ENCODE assay signal across 29 cellular contexts in the genomic region with DNA sequence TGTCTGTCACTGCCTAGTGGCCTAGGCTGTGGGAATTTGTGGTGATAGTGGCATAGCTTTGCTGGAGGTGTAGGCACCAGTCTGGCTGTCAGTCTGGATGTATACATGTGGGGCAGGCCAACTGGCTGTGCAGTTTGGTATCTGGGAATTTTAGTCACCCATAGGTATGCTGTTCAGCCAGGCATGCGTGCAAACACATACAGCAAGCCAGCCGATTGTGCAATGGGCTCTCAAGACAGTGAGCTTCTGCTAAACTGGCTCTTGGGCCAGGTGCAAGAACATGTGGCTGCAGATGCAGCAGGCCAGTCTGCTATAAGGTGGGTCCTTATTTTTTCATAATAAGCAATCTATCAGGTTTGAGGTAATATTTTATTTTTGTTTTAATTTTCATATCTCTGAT.
"Had no signal": no experiment of that assay in that cellular context is flagged by ENCODE, and none has a peak within 500 bp of the region (broad histone marks: within the 10 kb centered on the region; RNA-seq: fewer than 3 reads in every experiment).

No MANE protein-coding gene starts in this region.

- H3K4me3 ChIP-seq: dorsolateral prefrontal cortex, gastrocnemius medialis, heart left ventricle, left ventricle myocardium inferior, lower lobe of right lung, ovary, psoas muscle, skin epidermis, spleen, thoracic aorta, tibial nerve, upper lobe of right lung, uterus had no signal

- H3K4me3 Mint-ChIP-seq: natural killer cell; stimulated activated naive B cell treated with anti-CD40 and anti-IgM and Interleukin-4, amounts not matched to agents 10 μg/mL and 1 μg/mL and 100 μg/mL, for 72 hours; stimulated activated naive CD8-positive, alpha-beta T cell treated with anti-CD3 and anti-CD28 coated beads, Interleukin-15, Interleukin-2, amounts not matched to agents 100 ng/mL and 50 ng/mL, for 24 hours had no signal

- H3K4me1 ChIP-seq: gastrocnemius medialis, heart left ventricle, left ventricle myocardium inferior, lower lobe of right lung, psoas muscle, spleen, tibial nerve, upper lobe of right lung, uterus had no signal

- H3K27ac ChIP-seq: dorsolateral prefrontal cortex, epithelial cell of prostate, gastrocnemius medialis, heart left ventricle, left ventricle myocardium inferior, lower lobe of right lung, ovary, psoas muscle, skin epidermis, spleen, thoracic aorta, tibial nerve, upper lobe of right lung, uterus had no signal

- ATAC-seq: esophagus mucosa; gastrocnemius medialis; heart left ventricle; left colon; lower lobe of right lung; natural killer cell; psoas muscle; right cardiac atrium; stimulated activated naive B cell treated with anti-CD40 and anti-IgM and Interleukin-4, amounts not matched to agents 10 μg/mL and 1 μg/mL and 100 μg/mL, for 72 hours; upper lobe of right lung had no signal

- H3K4me1 Mint-ChIP-seq: natural killer cell; stimulated activated naive B cell treated with anti-CD40 and anti-IgM and Interleukin-4, amounts not matched to agents 10 μg/mL and 1 μg/mL and 100 μg/mL, for 72 hours had no signal

- H3K27me3 ChIP-seq: gastrocnemius medialis, heart left ventricle, ovary, spleen, tibial nerve, upper lobe of right lung, uterus had no signal

- H3K27me3 Mint-ChIP-seq: stimulated activated naive B cell treated with anti-CD40 and anti-IgM and Interleukin-4, amounts not matched to agents 10 μg/mL and 1 μg/mL and 100 μg/mL, for 72 hours; stimulated activated naive CD8-positive, alpha-beta T cell treated with anti-CD3 and anti-CD28 coated beads, Interleukin-15, Interleukin-2, amounts not matched to agents 100 ng/mL and 50 ng/mL, for 24 hours had no signal

- DNase-seq: cortex of kidney; dorsolateral prefrontal cortex; effector CD4-positive, alpha-beta T cell; foreskin fibroblast; gastrocnemius medialis; heart left ventricle; hippocampal formation; islet precursor cell; kidney glomerular epithelial cell; left colon; left ventricle myocardium inferior; lower lobe of right lung; natural killer cell; occipital lobe; ovary; posterior cingulate gyrus; psoas muscle; right cardiac atrium; spleen; stimulated activated CD4-positive, alpha-beta T cell treated with anti-CD3 and anti-CD28 coated beads, Interleukin-2, amount 100 ng/mL, for 48 hours; stimulated activated naive B cell treated with anti-CD40 and anti-IgM and Interleukin-4, amounts not matched to agents 10 μg/mL and 1 μg/mL and 100 μg/mL, for 72 hours; upper lobe of right lung; uterus had no signal

- H3K36me3 ChIP-seq: gastrocnemius medialis, heart left ventricle, left ventricle myocardium inferior, lower lobe of right lung, ovary, spleen, thoracic aorta, tibial nerve, upper lobe of right lung, uterus had no signal

- H3K27ac Mint-ChIP-seq: natural killer cell; stimulated activated naive B cell treated with anti-CD40 and anti-IgM and Interleukin-4, amounts not matched to agents 10 μg/mL and 1 μg/mL and 100 μg/mL, for 72 hours; stimulated activated naive CD8-positive, alpha-beta T cell treated with anti-CD3 and anti-CD28 coated beads, Interleukin-15, Interleukin-2, amounts not matched to agents 100 ng/mL and 50 ng/mL, for 24 hours had no signal

- H3K36me3 Mint-ChIP-seq: natural killer cell; stimulated activated naive B cell treated with anti-CD40 and anti-IgM and Interleukin-4, amounts not matched to agents 10 μg/mL and 1 μg/mL and 100 μg/mL, for 72 hours had no signal
